In the genomic region with DNA sequence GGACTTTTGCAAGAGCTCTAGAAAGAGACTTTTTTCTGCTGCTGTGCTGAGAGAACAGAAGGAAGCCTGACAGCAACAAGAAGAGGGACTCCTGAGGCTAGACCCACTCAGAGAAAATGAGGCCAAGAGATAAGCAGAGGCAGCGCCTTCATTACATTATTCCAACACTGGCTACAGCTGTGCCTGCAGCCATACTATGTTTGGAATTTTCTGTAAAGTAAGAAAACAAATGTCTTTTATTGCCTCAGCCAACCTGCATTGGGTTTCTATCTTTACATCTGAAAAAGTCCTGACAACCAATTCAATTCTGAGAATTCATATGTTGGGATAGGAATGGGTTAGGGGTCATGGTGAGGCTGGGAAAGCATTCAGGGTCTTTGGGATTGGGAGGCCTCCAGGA, we compare ENCODE assay signal across 7 cellular contexts. TPM values are rescaled to one million over a fixed set of nuclear protein-coding genes. Genes with fewer than 3 reads are reported as not detected.
"Had no signal": no experiment of that assay in that cellular context is flagged by ENCODE, and none has a peak within 500 bp of the region (broad histone marks: within the 10 kb centered on the region; RNA-seq: fewer than 3 reads in every experiment).

No MANE protein-coding gene starts in this region.

- H3K27me3 Mint-ChIP-seq: IgD-negative memory B cell had no signal

- DNase-seq: H9, HCEC 1CT, KBM-7 had no signal

- H3K9me3 Mint-ChIP-seq: GM23338, H9 had no signal

- H3K4me3 ChIP-seq: GM23338 had no signal

- H3K4me3 Mint-ChIP-seq: GM23338, H9 had no signal

- ATAC-seq: GM23338, HepG2 had no signal

- H3K27ac ChIP-seq: HL-60 had no signal

- H3K36me3 Mint-ChIP-seq: IgD-negative memory B cell had no signal

- H3K27ac Mint-ChIP-seq: GM23338, H9 had no signal

RNA-seq across cellular contexts. Expression of a gene that starts 33.7 kb away (rescaled TPM):
- total RNA-seq: HepG2 had no signal
- polyA plus RNA-seq: HepG2, IgD-negative memory B cell had no signal
